8 cellular contexts compared by ENCODE assay signal in the genomic region with DNA sequence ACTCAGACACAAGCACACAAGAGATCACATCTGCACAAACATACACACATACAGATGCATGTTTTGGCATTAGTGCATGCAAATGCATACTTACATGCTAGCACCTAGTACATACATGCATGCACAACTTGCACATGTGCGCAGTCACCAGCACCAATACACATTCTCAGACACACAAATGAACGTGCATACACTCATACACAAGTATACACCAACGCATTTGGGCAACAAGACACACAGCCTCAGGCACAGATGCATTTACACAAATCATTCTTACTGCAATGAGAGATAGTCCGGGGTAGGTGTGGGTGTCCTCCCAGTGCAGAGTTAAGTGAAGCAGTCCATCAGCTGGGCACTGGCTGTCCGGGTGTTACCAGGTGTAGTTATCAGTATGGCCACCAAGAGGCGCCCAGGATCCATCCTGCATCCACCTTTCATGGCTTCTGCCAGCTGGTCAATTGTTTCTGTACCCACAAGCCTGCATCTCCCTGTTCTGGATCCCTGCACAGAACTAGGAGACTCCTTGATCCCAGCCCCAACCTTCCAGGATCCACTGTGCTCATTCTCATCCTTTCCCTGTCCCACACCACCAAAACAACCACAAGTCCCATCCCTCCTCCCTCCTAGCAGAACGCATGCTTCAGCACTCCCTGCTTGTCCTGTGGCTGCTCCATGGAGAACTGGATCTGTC. TPM values are rescaled to one million over a fixed set of nuclear protein-coding genes. Genes with fewer than 3 reads are reported as not detected.
A peak's percentile ranks its signal among the peaks of the same experiment; 100 is the strongest.
DNase-seq lines count a peak whose midpoint lies in the region; ATAC-seq and TF ChIP-seq lines count a peak whose summit lies in the region.

No MANE protein-coding gene starts in this region.

- H3K27ac ChIP-seq in SJSA1: no peak overlapping the region
- no peak overlapping the region for H3K27ac ChIP-seq in gastrocnemius medialis

- H3K4me3 ChIP-seq in SJSA1 (no peak overlapping the region), gastrocnemius medialis (no peak overlapping the region)

- H3K9me3 ChIP-seq in SJSA1 (replicated peaks): no peaks in the 10 kb centered on the region
- no peaks in the 10 kb centered on the region for H3K9me3 ChIP-seq in gastrocnemius medialis

- intact Hi-C loops in gastrocnemius medialis (cut with DNase I; ENCODE audit: low total_unique reads): loop anchor here (5.0 kb wide), 1 partner anchor 339 kb away; no protein-coding TSS in a partner anchor

- in situ Hi-C loops in gastrocnemius medialis (cut with MboI; ENCODE audit: low sequenced_read_pairs in 4 of 4): no loop called here

- peaks cover 8% of the 10 kb centered on the region for H3K4me1 ChIP-seq in SJSA1 (replicated peaks)
- peaks cover 0 to 4% of the 10 kb centered on the region in 2 donors for H3K4me1 ChIP-seq in gastrocnemius medialis

- TF ChIP-seq CTCF in GM20000 (IDR thresholded peaks at IDR 0.05; ENCODE audit: extremely low read depth, missing control alignments): peak; percentile 65
- peak in 4 of 5 experiments; percentile 29 to 67 (median 55) for TF ChIP-seq CTCF in gastrocnemius medialis (IDR thresholded peaks at IDR 0.05 in 4 of 5, conservative IDR thresholded peaks at IDR 0.05 in 1 of 5)

- peak; percentile 27 to 64 for ATAC-seq in gastrocnemius medialis

- H3K36me3 ChIP-seq in SJSA1 (no peaks in the 10 kb centered on the region), gastrocnemius medialis (no peaks in the 10 kb centered on the region)

- H3K27me3 ChIP-seq in SJSA1 (replicated peaks) (no peaks in the 10 kb centered on the region), gastrocnemius medialis (peaks cover 0 to 13% (median 9%) of the 10 kb centered on the region in 3 donors)

- TF ChIP-seq POLR2A in gastrocnemius medialis (IDR thresholded peaks at IDR 0.05): no peak

- peak; percentile 62 for DNase-seq in COLO829 (ENCODE audit: low spot score)
- DNase-seq in GM20000 (ENCODE audit: low spot score): peak; percentile 69
- DNase-seq in Kasumi-1 (lab: John Stamatoyannopoulos, UW): peak; percentile 37 to 62
- DNase-seq in SJSA1 (ENCODE audit: low read depth in 1 of 2, low spot score in 2 of 2): peak; percentile 70 to 76
- DNase-seq in amygdala (lab: John Stamatoyannopoulos, UW): peak in 33 of 56 donors; percentile 2 to 64 (median 15)
- DNase-seq in hypothalamus (lab: John Stamatoyannopoulos, UW): peak in 34 of 51 donors; percentile 1 to 51 (median 16)
- DNase-seq in gastrocnemius medialis: peak; percentile 5 to 29
- no peak for DNase-seq in T-helper 9 cell

RNA-seq across cellular contexts. Expression of gene FOXE3, which starts 27.4 kb away (rescaled TPM):
- not detected in 2 replicates for total RNA-seq in SJSA1 (2014; rRNA removed; shearing (Covaris generic))
- not detected for total RNA-seq in gastrocnemius medialis

RNA-seq across cellular contexts. Expression of gene FOXD2, which starts 49.2 kb away (rescaled TPM):
- 10.7 and 12.9 TPM in 2 replicates for total RNA-seq in SJSA1 (2014; rRNA removed; shearing (Covaris generic))
- under 1 TPM in 1 of 4 donors, not detected in 3; 0.11 TPM for total RNA-seq in gastrocnemius medialis

RNA-seq across cellular contexts. Expression of gene CMPK1, which starts 55.1 kb away (rescaled TPM):
- 117 and 137 TPM in 2 replicates for total RNA-seq in SJSA1 (2014; rRNA removed; shearing (Covaris generic))
- 10 to 100 TPM; 70.7 to 98.7 (median 88.3) TPM for total RNA-seq in gastrocnemius medialis

Comparison
In these comparisons a context has a peak if more than half of its experiments do, and no peak if none do; other contexts are left out.
1. RNA of gene FOXD2, which starts 49.2 kb away (total RNA-seq): 10.7 to 12.9 TPM in SJSA1; 0.11 TPM in gastrocnemius medialis; every median in the first group is over 10 times any median in the second.